ENCODE assay signal across 8 cellular contexts in genomic region chr17:29293890-29294579, GRCh38. TPM values are rescaled to one million over a fixed set of nuclear protein-coding genes. Genes with fewer than 3 reads are reported as not detected.
A peak's percentile ranks its signal among the peaks of the same experiment; 100 is the strongest.
DNase-seq lines count a peak whose midpoint lies in the region; ATAC-seq and TF ChIP-seq lines count a peak whose summit lies in the region.

A gene with protein sequence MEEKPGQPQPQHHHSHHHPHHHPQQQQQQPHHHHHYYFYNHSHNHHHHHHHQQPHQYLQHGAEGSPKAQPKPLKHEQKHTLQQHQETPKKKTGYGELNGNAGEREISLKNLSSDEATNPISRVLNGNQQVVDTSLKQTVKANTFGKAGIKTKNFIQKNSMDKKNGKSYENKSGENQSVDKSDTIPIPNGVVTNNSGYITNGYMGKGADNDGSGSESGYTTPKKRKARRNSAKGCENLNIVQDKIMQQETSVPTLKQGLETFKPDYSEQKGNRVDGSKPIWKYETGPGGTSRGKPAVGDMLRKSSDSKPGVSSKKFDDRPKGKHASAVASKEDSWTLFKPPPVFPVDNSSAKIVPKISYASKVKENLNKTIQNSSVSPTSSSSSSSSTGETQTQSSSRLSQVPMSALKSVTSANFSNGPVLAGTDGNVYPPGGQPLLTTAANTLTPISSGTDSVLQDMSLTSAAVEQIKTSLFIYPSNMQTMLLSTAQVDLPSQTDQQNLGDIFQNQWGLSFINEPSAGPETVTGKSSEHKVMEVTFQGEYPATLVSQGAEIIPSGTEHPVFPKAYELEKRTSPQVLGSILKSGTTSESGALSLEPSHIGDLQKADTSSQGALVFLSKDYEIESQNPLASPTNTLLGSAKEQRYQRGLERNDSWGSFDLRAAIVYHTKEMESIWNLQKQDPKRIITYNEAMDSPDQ (minus strand): TSS chr17:29294148. CDS start chr17:29294059, 89 bp downstream.

- peak within 1 kb of the TSS; percentile 97 for H3K4me3 ChIP-seq in epithelial cell of proximal tubule (ENCODE audit: low read depth, low read length)

- H3K4me1 Mint-ChIP-seq in activated T-cell treated with anti-CD3 and anti-CD28 coated beads, Interleukin-2, amount 50 U/mL, for 24 hours (ENCODE audit: low read depth) = peaks cover 36% of the 10 kb centered on the region

- peak; percentile 76 for ATAC-seq in GM21717 (IDR thresholded peaks at IDR 0.05; ENCODE audit: unreplicated experiment)

- H3K27me3 Mint-ChIP-seq in activated T-cell treated with anti-CD3 and anti-CD28 coated beads, Interleukin-2, amount 50 U/mL, for 24 hours = no peaks in the 10 kb centered on the region

- peak; percentile 99 for DNase-seq in DMS153 treated with DMSO at 0.1 percent for 48 hours (lab: John Stamatoyannopoulos, UW; ENCODE audit: unreplicated experiment)
- peak; percentile 99 for DNase-seq in KBM-7
- DNase-seq in activated T-cell treated with anti-CD3 and anti-CD28 coated beads, Interleukin-2, amount 50 U/mL, for 24 hours = peak; percentile 98
- DNase-seq in epithelial cell of proximal tubule (ENCODE audit: low read depth) = peak; percentile 79
- DNase-seq in mucosa of gallbladder (ENCODE audit: low spot score) = peak; percentile 99
- peak; percentile 92 to 96 for DNase-seq in stimulated activated CD8-positive, alpha-beta memory T cell treated with anti-CD3 and anti-CD28 coated beads, Interleukin-4, amount 100 ng/mL, for 4 hours (ENCODE audit: low read depth in 2 of 2, low spot score in 1 of 2)

- in situ Hi-C loops in KBM-7 (cut with MboI; ENCODE audit: low pct_unique_long_range_greater_than_20kb, low sequenced_read_pairs) = no loop called here

- no peaks in the 10 kb centered on the region for H3K9me3 Mint-ChIP-seq in activated T-cell treated with anti-CD3 and anti-CD28 coated beads, Interleukin-2, amount 50 U/mL, for 24 hours

- H3K27ac Mint-ChIP-seq in activated T-cell treated with anti-CD3 and anti-CD28 coated beads, Interleukin-2, amount 50 U/mL, for 24 hours = peak within 1 kb of the TSS; percentile 99

- no peak for TF ChIP-seq CTCF in epithelial cell of proximal tubule (conservative IDR thresholded peaks at IDR 0.05; ENCODE audit: low read depth, low read length)

- H3K36me3 Mint-ChIP-seq in activated T-cell treated with anti-CD3 and anti-CD28 coated beads, Interleukin-2, amount 50 U/mL, for 24 hours (ENCODE audit: low read depth) = peaks cover 43% of the 10 kb centered on the region

- H3K4me3 Mint-ChIP-seq in activated T-cell treated with anti-CD3 and anti-CD28 coated beads, Interleukin-2, amount 50 U/mL, for 24 hours = peak within 1 kb of the TSS; percentile 98

TF ChIP-seq in PFSK-1, 5 proteins besides CTCF, POLR2A, EP300 and RAD21:
- peak; percentile 100 for TF ChIP-seq TAF1 (IDR thresholded peaks at IDR 0.05; ENCODE audit: borderline replicate concordance, insufficient read depth, low read length)
- peak; percentile 100 for TF ChIP-seq POLR2AphosphoS5 (IDR thresholded peaks at IDR 0.05; ENCODE audit: low read depth, low read length)
- TF ChIP-seq, protein P1, sequence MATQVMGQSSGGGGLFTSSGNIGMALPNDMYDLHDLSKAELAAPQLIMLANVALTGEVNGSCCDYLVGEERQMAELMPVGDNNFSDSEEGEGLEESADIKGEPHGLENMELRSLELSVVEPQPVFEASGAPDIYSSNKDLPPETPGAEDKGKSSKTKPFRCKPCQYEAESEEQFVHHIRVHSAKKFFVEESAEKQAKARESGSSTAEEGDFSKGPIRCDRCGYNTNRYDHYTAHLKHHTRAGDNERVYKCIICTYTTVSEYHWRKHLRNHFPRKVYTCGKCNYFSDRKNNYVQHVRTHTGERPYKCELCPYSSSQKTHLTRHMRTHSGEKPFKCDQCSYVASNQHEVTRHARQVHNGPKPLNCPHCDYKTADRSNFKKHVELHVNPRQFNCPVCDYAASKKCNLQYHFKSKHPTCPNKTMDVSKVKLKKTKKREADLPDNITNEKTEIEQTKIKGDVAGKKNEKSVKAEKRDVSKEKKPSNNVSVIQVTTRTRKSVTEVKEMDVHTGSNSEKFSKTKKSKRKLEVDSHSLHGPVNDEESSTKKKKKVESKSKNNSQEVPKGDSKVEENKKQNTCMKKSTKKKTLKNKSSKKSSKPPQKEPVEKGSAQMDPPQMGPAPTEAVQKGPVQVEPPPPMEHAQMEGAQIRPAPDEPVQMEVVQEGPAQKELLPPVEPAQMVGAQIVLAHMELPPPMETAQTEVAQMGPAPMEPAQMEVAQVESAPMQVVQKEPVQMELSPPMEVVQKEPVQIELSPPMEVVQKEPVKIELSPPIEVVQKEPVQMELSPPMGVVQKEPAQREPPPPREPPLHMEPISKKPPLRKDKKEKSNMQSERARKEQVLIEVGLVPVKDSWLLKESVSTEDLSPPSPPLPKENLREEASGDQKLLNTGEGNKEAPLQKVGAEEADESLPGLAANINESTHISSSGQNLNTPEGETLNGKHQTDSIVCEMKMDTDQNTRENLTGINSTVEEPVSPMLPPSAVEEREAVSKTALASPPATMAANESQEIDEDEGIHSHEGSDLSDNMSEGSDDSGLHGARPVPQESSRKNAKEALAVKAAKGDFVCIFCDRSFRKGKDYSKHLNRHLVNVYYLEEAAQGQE (IDR thresholded peaks at IDR 0.05; ENCODE audit: insufficient read depth in 1 of 2, low read depth in 2 of 2, low read length in 2 of 2) = peak; percentile 54; a peak in 3 of 4 replicates
- TF ChIP-seq FOXP2 (optimal IDR thresholded peaks at IDR 0.05; ENCODE audit: borderline replicate concordance, extremely low read depth, extremely low read length, insufficient read depth) = no peak
- peak; percentile 71; the same call in 1 of the 2 replicates for TF ChIP-seq SIN3A (IDR thresholded peaks at IDR 0.05; ENCODE audit: borderline replicate concordance, insufficient read depth, low read length)

RNA-seq across cellular contexts. Expression of the gene that starts here (rescaled TPM):
- 54.4 TPM for polyA plus RNA-seq in PFSK-1 (2012; ENCODE audit: insufficient read length, low read depth)
- total RNA-seq in epithelial cell of proximal tubule (21.6 and 28.1 TPM in 2 replicates), mucosa of gallbladder (39.9 TPM)

Comparison
In these comparisons a context has a peak if more than half of its experiments do, and no peak if none do; other contexts are left out.
1. Peak in every context shown above with its lines: DNase-seq, ATAC-seq and H3K4me3 ChIP-seq.